Comparison of ENCODE assay signal across 8 cellular contexts in genomic region chr1:234608720-234609527, GRCh38. TPM values are rescaled to one million over a fixed set of nuclear protein-coding genes. Genes with fewer than 3 reads are reported as not detected.
DNase-seq lines count a peak whose midpoint lies in the region; ATAC-seq and TF ChIP-seq lines count a peak whose summit lies in the region.

No MANE protein-coding gene starts in this region.

- H3K9ac ChIP-seq in muscle layer of colon (ENCODE audit: low read length): peak overlapping the region; percentile 94

- H3K27me3 ChIP-seq in Caco-2 (replicated peaks; ENCODE audit: control insufficient read depth, insufficient read depth, low read length) (no peaks in the 10 kb centered on the region), muscle layer of colon (ENCODE audit: control insufficient read depth in 1 of 2, insufficient read depth in 2 of 2, low read length in 2 of 2) (no peaks in the 10 kb centered on the region), stomach (no peaks in the 10 kb centered on the region)

- H3K27me3 Mint-ChIP-seq in Caco-2 (ENCODE audit: insufficient read depth, unreplicated experiment): no peaks in the 10 kb centered on the region

- TF ChIP-seq POLR2A in stomach (IDR thresholded peaks at IDR 0.05): no peak

- peak overlapping the region; percentile 90 for H3K27ac ChIP-seq in muscle layer of colon (ENCODE audit: low read depth, low read length)
- H3K27ac ChIP-seq in stomach: peak overlapping the region; percentile 98 to 100 (median 100)

- H3K27ac Mint-ChIP-seq in Caco-2 (ENCODE audit: unreplicated experiment): peak overlapping the region; percentile 90

- no peak for TF ChIP-seq EP300 in stomach (IDR thresholded peaks at IDR 0.05)

- intact Hi-C loops in Caco-2 (cut with micrococcal nuclease; ENCODE audit: unreplicated experiment) (no loop called here), stomach (cut with DNase I; ENCODE audit: low total_unique reads) (no loop called here)

- H3K36me3 ChIP-seq in Caco-2 (ENCODE audit: control insufficient read depth, insufficient read depth, low read length) (peaks cover 7% of the 10 kb centered on the region), muscle layer of colon (ENCODE audit: insufficient read depth, low read length) (peaks cover 28% of the 10 kb centered on the region), stomach (peaks cover 10 to 29% (median 23%) of the 10 kb centered on the region in 4 donors)

- no TSS peak for BruUV-seq in Caco-2 (replicated peaks; lab: Mats Ljungman, UMichigan)

- TF ChIP-seq CTCF in Caco-2 (IDR thresholded peaks at IDR 0.05; ENCODE audit: insufficient read depth in 1 of 2, low read depth in 1 of 2, low read length in 1 of 2, severe bottlenecking in 1 of 2, unreplicated experiment in 1 of 2) (no peak), stomach (IDR thresholded peaks at IDR 0.05) (no peak)

- CTCF ChIA-PET in Caco-2 (lab: Charles Lee): no interaction called here

- DNase-seq in Caco-2 (peak; percentile 59 to 70), stomach (peak; percentile 64), mesenteric fat pad (ENCODE audit: low spot score) (no peak)
- DNase-seq in Jurkat, Clone E6-1 (ENCODE audit: low read depth, low spot score): no peak
- DNase-seq in activated CD4-positive, alpha-beta T cell treated with anti-CD3 and anti-CD28 coated beads, Interleukin-2, amount 50 U/mL, for 48 hours: peak; percentile 67 to 71
- peak; percentile 52 for DNase-seq in effector CD8-positive, alpha-beta T cell (lab: John Stamatoyannopoulos, UW)

- H3K4me1 Mint-ChIP-seq in Caco-2 (ENCODE audit: low read depth, unreplicated experiment): peaks cover 41% of the 10 kb centered on the region

- ATAC-seq in HG03442 (IDR thresholded peaks at IDR 0.05; ENCODE audit: unreplicated experiment): no peak

- H3K4me3 Mint-ChIP-seq in Caco-2 (ENCODE audit: unreplicated experiment): peak overlapping the region; percentile 90

- H3K4me1 ChIP-seq in Caco-2 (peaks cover 30% of the 10 kb centered on the region), muscle layer of colon (ENCODE audit: insufficient read depth, low read length) (peaks cover 29% of the 10 kb centered on the region), stomach (peaks cover 24 to 40% (median 34%) of the 10 kb centered on the region in 4 donors)

- H3K9me3 ChIP-seq in Caco-2 (no peaks in the 10 kb centered on the region), muscle layer of colon (ENCODE audit: low read length) (no peaks in the 10 kb centered on the region), stomach (no peaks in the 10 kb centered on the region)

- peak overlapping the region; percentile 82 for H3K4me3 ChIP-seq in Caco-2 (ENCODE audit: low read depth, low read length)
- H3K4me3 ChIP-seq in Jurkat, Clone E6-1 (ENCODE audit: low read length): peak overlapping the region; percentile 70
- H3K4me3 ChIP-seq in muscle layer of colon (ENCODE audit: low read depth in 1 of 2, low read length in 2 of 2): peak overlapping the region; percentile 56 to 86
- peak overlapping the region; percentile 69 to 87 (median 72) for H3K4me3 ChIP-seq in stomach

- H3K36me3 Mint-ChIP-seq in Caco-2 (ENCODE audit: insufficient read depth, unreplicated experiment): peaks cover 77% of the 10 kb centered on the region

- H3K9me3 Mint-ChIP-seq in Caco-2 (ENCODE audit: unreplicated experiment): no peaks in the 10 kb centered on the region

- POLR2A ChIA-PET in Caco-2 (lab: Charles Lee): interaction anchor here (4.7 kb wide), 1 partner anchor 116 kb away, joined by 63 read pairs; no protein-coding TSS in a partner anchor

- 0 to 1% (median 0%) methylated on average over 23 to 121 of the region's 122 CpGs for WGBS in stomach, 5 donors

RNA-seq across cellular contexts. Expression of gene IRF2BP2, which starts 1.1 kb away (rescaled TPM):
- total RNA-seq in Caco-2 (2022) (129 and 135 TPM in 2 replicates), stomach (100 to 1,000 TPM in 2 of 5 donors, 10 to 100 TPM in 3; 58.3 to 218 (median 81.1) TPM), mesenteric fat pad (108 TPM)
- polyA plus RNA-seq in Jurkat, Clone E6-1 (2012; ENCODE audit: insufficient read depth, insufficient read length): 96.1 TPM
- polyA plus RNA-seq in stomach: 10 to 100 TPM; 39.6 to 57.0 (median 51.5) TPM

Comparison
In these comparisons a context has a peak if more than half of its experiments do, and no peak if none do; other contexts are left out.
1. DNase-seq: peak in Caco-2 (2 of 2), activated CD4-positive, alpha-beta T cell treated with anti-CD3 and anti-CD28 coated beads, Interleukin-2, amount 50 U/mL, for 48 hours (2 of 2), effector CD8-positive, alpha-beta T cell (single experiment) and stomach (single experiment); none in Jurkat, Clone E6-1 (single experiment) and mesenteric fat pad (single experiment).
2. Peak in every context shown above with its lines, with median percentiles within 50 percentile points of each other: H3K4me3 ChIP-seq.